9 cellular contexts compared by ENCODE assay signal in genomic region chr15:37891754-37892368, GRCh38. TPM values are rescaled to one million over a fixed set of nuclear protein-coding genes. Genes with fewer than 3 reads are reported as not detected.
DNase-seq lines count a peak whose midpoint lies in the region; ATAC-seq and TF ChIP-seq lines count a peak whose summit lies in the region.
"Had no signal": no experiment of that assay in that cellular context is flagged by ENCODE, and none has a peak within 500 bp of the region (broad histone marks: within the 10 kb centered on the region; RNA-seq: fewer than 3 reads in every experiment).

No MANE protein-coding gene starts in this region.

- no peak overlapping the region for H3K23ac ChIP-seq in H9 (ENCODE audit: insufficient read length, low read depth, low read length)

- H3K4ac ChIP-seq in H9 (ENCODE audit: low read depth, low read length), result no peak overlapping the region

- ATAC-seq in GM18870 (IDR thresholded peaks at IDR 0.05; ENCODE audit: unreplicated experiment), result no peak
- no peak for ATAC-seq in HG03039 (IDR thresholded peaks at IDR 0.05; ENCODE audit: unreplicated experiment)

- H3K27me3 Mint-ChIP-seq in H9 (ENCODE audit: low read depth), result peaks cover 3% of the 10 kb centered on the region; the same call in 1 of the 2 replicates

- no peak overlapping the region for H4K8ac ChIP-seq in H9 (replicated peaks; ENCODE audit: insufficient read length, low read depth, low read length)

- no peak overlapping the region for H2BK120ac ChIP-seq in H9 (ENCODE audit: low read depth, low read length, poor library complexity, severe bottlenecking)

- no peak overlapping the region for H3K4me3 Mint-ChIP-seq in H9

- H4K5ac ChIP-seq in H9 (ENCODE audit: insufficient read length, low read depth, low read length), result no peak overlapping the region

- no peak overlapping the region for H2BK5ac ChIP-seq in H9 (ENCODE audit: insufficient read length, low read length)

- no peak overlapping the region for H2AK5ac ChIP-seq in H9 (ENCODE audit: insufficient read length, low read length)

- H3K27ac ChIP-seq in H9 (ENCODE audit: insufficient read length, low read depth, low read length), result no peak overlapping the region
- no peak overlapping the region for H3K27ac ChIP-seq in liver (ENCODE audit: low read depth in 1 of 2, low read length in 2 of 2)

- no peaks in the 10 kb centered on the region for H3K79me1 ChIP-seq in H9 (ENCODE audit: insufficient read depth, low read depth, low read length, poor library complexity, severe bottlenecking)

- H2BK15ac ChIP-seq in H9 (ENCODE audit: low read depth, low read length), result no peak overlapping the region

- H3K23me2 ChIP-seq in H9 (ENCODE audit: insufficient read length, low read depth, low read length, poor library complexity, severe bottlenecking), result no peaks in the 10 kb centered on the region

- H2BK20ac ChIP-seq in H9 (ENCODE audit: low read depth, low read length, poor library complexity, severe bottlenecking), result no peak overlapping the region

- no peak overlapping the region for H3K56ac ChIP-seq in H9 (ENCODE audit: insufficient read length, low read depth, low read length)

- H3K18ac ChIP-seq in H9 (ENCODE audit: insufficient read length, low read depth, low read length), result no peak overlapping the region

- no peak overlapping the region for H3K27ac Mint-ChIP-seq in H9

- no peak overlapping the region for H3K4me2 ChIP-seq in H9 (ENCODE audit: insufficient read depth, insufficient read length, low read length)

- H3T11ph ChIP-seq in H9 (ENCODE audit: low read length), result no peak overlapping the region

- H3K9me3 ChIP-seq in H9 (ENCODE audit: control insufficient read depth, low read depth, low read length) (no peaks in the 10 kb centered on the region), liver (ENCODE audit: control insufficient read depth in 4 of 4, low read length in 3 of 4) (no peaks in the 10 kb centered on the region)

- WGBS in H9 (ENCODE audit: extremely low coverage, insufficient read length, low lambda C conversion rate), result no CpG with 5 or more reads among the region's 5 CpGs
- WGBS in liver, result 48% methylated on average over 5 of the region's 5 CpGs

- H4K20me1 ChIP-seq in H9 (ENCODE audit: control insufficient read depth, insufficient read depth, insufficient read length), result no peaks in the 10 kb centered on the region

- H3K4me1 ChIP-seq in H9 (ENCODE audit: insufficient read depth, low read length) (no peaks in the 10 kb centered on the region), liver (ENCODE audit: control insufficient read depth in 4 of 4, insufficient read depth in 4 of 4, low read length in 3 of 4) (peaks cover 0 to 15% (median 3%) of the 10 kb centered on the region in 4 donors)

- TF ChIP-seq CTCF in H9 (conservative IDR thresholded peaks at IDR 0.05), result peak; percentile 82
- TF ChIP-seq CTCF in cardiac fibroblast (IDR thresholded peaks at IDR 0.05; ENCODE audit: low read depth, low read length), result peak; percentile 88
- TF ChIP-seq CTCF in liver (IDR thresholded peaks at IDR 0.05; ENCODE audit: low read depth, low read length, missing input control), result peak; percentile 84

- no peaks in the 10 kb centered on the region for H3K9me3 Mint-ChIP-seq in H9

- DNase-seq in DMS79 (lab: John Stamatoyannopoulos, UW) (peak; percentile 0), H9 (peak; percentile 30), NCI-H82 (lab: John Stamatoyannopoulos, UW) (peak; percentile 78), cardiac fibroblast (ENCODE audit: low read depth in 2 of 2) (peak; percentile 64 to 72), HK-2 (ENCODE audit: unreplicated experiment) (no peak)

- no peaks in the 10 kb centered on the region for H3K36me3 ChIP-seq in liver (ENCODE audit: control insufficient read depth in 4 of 4, insufficient read depth in 3 of 4, low read depth in 1 of 4, low read length in 3 of 4)

- H4K91ac ChIP-seq in H9 (ENCODE audit: insufficient read length, low read depth, low read length), result no peak overlapping the region

- no peaks in the 10 kb centered on the region for H3K79me2 ChIP-seq in H9 (ENCODE audit: insufficient read depth, low read length)

- H3K27me3 ChIP-seq in H9 (ENCODE audit: insufficient read depth, low read length) (no peaks in the 10 kb centered on the region), liver (ENCODE audit: control insufficient read depth in 4 of 4, insufficient read depth in 4 of 4, low read length in 3 of 4) (no peaks in the 10 kb centered on the region)

- no peak overlapping the region for H2BK12ac ChIP-seq in H9 (ENCODE audit: insufficient read length, low read depth, low read length)

- H3K4me3 ChIP-seq in cardiac fibroblast (replicated peaks in 1 of 2; ENCODE audit: low read depth in 2 of 2, low read length in 2 of 2) (no peak overlapping the region), liver (ENCODE audit: low read depth in 1 of 3, low read length in 3 of 3) (no peak overlapping the region)

- H3K4me1 Mint-ChIP-seq in H9, result peaks cover 0 to 3% of the 10 kb centered on the region in 2 experiments; a peak in 1 of 4 replicates

- H3K14ac ChIP-seq in H9 (ENCODE audit: insufficient read depth, low read length), result no peak overlapping the region

- TF ChIP-seq RAD21 in liver (IDR thresholded peaks at IDR 0.05), result peak; percentile 89 to 91

- H3K9ac ChIP-seq in H9 (ENCODE audit: extremely low read depth, insufficient read length, low read length), result no peak overlapping the region
- no peak overlapping the region for H3K9ac ChIP-seq in liver (ENCODE audit: low read depth in 1 of 2, low read length in 2 of 2)

- H3K36me3 Mint-ChIP-seq in H9 (ENCODE audit: insufficient read depth in 1 of 3, low read depth in 3 of 3), result no peaks in the 10 kb centered on the region

- peak overlapping the region; percentile 90 for H2AFZ ChIP-seq in H9 (ENCODE audit: low read length)

TF ChIP-seq in liver, 16 proteins besides CTCF, POLR2A, EP300 and RAD21:
- TF ChIP-seq MAX (IDR thresholded peaks at IDR 0.05) (no peak), RXRA (IDR thresholded peaks at IDR 0.05) (no peak), ATF3 (IDR thresholded peaks at IDR 0.05) (no peak), HNF4A (conservative IDR thresholded peaks at IDR 0.05) (no peak), SP1 (IDR thresholded peaks at IDR 0.05) (no peak), REST (IDR thresholded peaks at IDR 0.05) (no peak), NR2F2 (IDR thresholded peaks at IDR 0.05) (no peak), FOXA2 (IDR thresholded peaks at IDR 0.05) (no peak), YY1 (IDR thresholded peaks at IDR 0.05) (no peak)

RNA-seq across cellular contexts. Expression of gene TMCO5A, which starts 42.6 kb away (rescaled TPM):
- not detected in 2 replicates for total RNA-seq in H9 (2021)
- total RNA-seq in liver, result not detected
- not detected for polyA plus RNA-seq in liver
- total RNA-seq: skeletal muscle tissue had no signal
